In genomic region chr6:53544500-53545308, GRCh38 we compare ENCODE assay signal across 8 cellular contexts. TPM values are rescaled to one million over a fixed set of nuclear protein-coding genes. Genes with fewer than 3 reads are reported as not detected.
DNase-seq lines count a peak whose midpoint lies in the region; ATAC-seq and TF ChIP-seq lines count a peak whose summit lies in the region.

Gene GCLC, minus strand, starts transcription at chr6:53545101. Its CDS starts 456 bp downstream, at chr6:53544645.

- H3K4me1 ChIP-seq in adipocyte (ENCODE audit: control insufficient read depth, insufficient read depth, low read length), result peaks cover 36% of the 10 kb centered on the region
- peaks cover 0 to 50% (median 27%) of the 10 kb centered on the region in 12 donors for H3K4me1 ChIP-seq in heart left ventricle
- H3K4me1 ChIP-seq in upper lobe of left lung, result peaks cover 14 to 39% (median 19%) of the 10 kb centered on the region in 4 donors

- ATAC-seq in HG02678 (IDR thresholded peaks at IDR 0.05; ENCODE audit: unreplicated experiment), result peak; percentile 56
- ATAC-seq in heart left ventricle, result peak; percentile 67 to 85 (median 82)
- ATAC-seq in upper lobe of left lung (ENCODE audit: low FRiP score in 2 of 2), result peak; percentile 85 to 92

- peak; percentile 62 for TF ChIP-seq CTCF in GM12873 (IDR thresholded peaks at IDR 0.05; ENCODE audit: insufficient read depth, low read depth, low read length, missing control alignments)
- TF ChIP-seq CTCF in heart left ventricle (IDR thresholded peaks at IDR 0.05), result peak; percentile 36 to 89 (median 76)
- TF ChIP-seq CTCF in upper lobe of left lung (IDR thresholded peaks at IDR 0.05), result peak; percentile 68 to 90 (median 76)

- TF ChIP-seq EP300 in upper lobe of left lung (IDR thresholded peaks at IDR 0.05), result no peak

- H3K9me3 ChIP-seq in adipocyte (ENCODE audit: control insufficient read depth, low read length), result no peaks in the 10 kb centered on the region
- H3K9me3 ChIP-seq in heart left ventricle, result no peaks in the 10 kb centered on the region
- H3K9me3 ChIP-seq in upper lobe of left lung, result no peaks in the 10 kb centered on the region

- H3K27ac ChIP-seq in heart left ventricle, result peak within 1 kb of the TSS; percentile 82 to 98 (median 95)
- peak within 1 kb of the TSS; percentile 85 to 94 (median 90) for H3K27ac ChIP-seq in upper lobe of left lung

- H3K27me3 ChIP-seq in adipocyte (replicated peaks; ENCODE audit: control insufficient read depth, insufficient read depth, low read length) (no peaks in the 10 kb centered on the region), heart left ventricle (no peaks in the 10 kb centered on the region), upper lobe of left lung (peaks cover 0 to 1% (median 0%) of the 10 kb centered on the region in 4 donors)

- TF ChIP-seq POLR2A in heart left ventricle (IDR thresholded peaks at IDR 0.05) (peak; percentile 62 to 94), upper lobe of left lung (IDR thresholded peaks at IDR 0.05) (peak in 3 of 4 donors; percentile 85 to 90 (median 87))

- intact Hi-C loops in heart left ventricle (cut with DNase I), result loop anchor here in 8 of 10 donors (2.0 to 10.0 kb wide), 9 partner anchors 52 to 250 kb away; partner anchors contain the start of genes ELOVL5 (in 1 of the 8), KLHL31 (in 1 of the 8) and LRRC1 (in 1 of the 8)
- intact Hi-C loops in posterior cingulate gyrus (cut with DNase I), result loop anchor here (2.0 to 5.0 kb wide), 4 partner anchors 47 to 248 kb away; no protein-coding TSS in a partner anchor

- H3K36me3 ChIP-seq in adipocyte (ENCODE audit: control insufficient read depth, insufficient read depth, low read length, severe bottlenecking) (peaks cover 5% of the 10 kb centered on the region), heart left ventricle (no peaks in the 10 kb centered on the region), upper lobe of left lung (no peaks in the 10 kb centered on the region)

- H3K4me3 ChIP-seq in adipocyte (ENCODE audit: low read length), result peak within 1 kb of the TSS; percentile 82
- peak within 1 kb of the TSS; percentile 66 to 94 (median 78) for H3K4me3 ChIP-seq in heart left ventricle
- peak within 1 kb of the TSS; percentile 45 to 84 (median 74) for H3K4me3 ChIP-seq in upper lobe of left lung

- H3K9ac ChIP-seq in adipocyte (ENCODE audit: low read length), result peak within 1 kb of the TSS; percentile 92

- 1 to 2% (median 1%) methylated on average over 43 to 100 of the region's 100 CpGs for WGBS in heart left ventricle, 4 donors
- 1% methylated on average over 37 to 83 of the region's 100 CpGs for WGBS in upper lobe of left lung, 2 donors

- DNase-seq in NCI-H128 (lab: John Stamatoyannopoulos, UW; ENCODE audit: unreplicated experiment) (peak; percentile 74), SW480 (ENCODE audit: low spot score) (peak; percentile 93), adipocyte (ENCODE audit: low read depth) (peak; percentile 98), heart left ventricle (peak; percentile 95 to 97 (median 96)), posterior cingulate gyrus (peak; percentile 90 to 99 (median 92)), upper lobe of left lung (peak; percentile 92 to 97)

RNA-seq across cellular contexts. Expression of gene GCLC, which starts in this region (rescaled TPM):
- 10 to 100 TPM; 15.2 to 42.9 (median 32.4) TPM for total RNA-seq in heart left ventricle
- polyA plus RNA-seq in heart left ventricle, result 10 to 100 TPM in 1 of 2 donors, 1 to 10 TPM in 1; 8.1 to 12.4 TPM
- total RNA-seq in upper lobe of left lung, result 10 to 100 TPM; 21.9 to 60.2 (median 27.2) TPM

Comparison
In these comparisons a context has a peak if more than half of its experiments do, and no peak if none do; other contexts are left out.
1. Peak in every context shown above with its lines: DNase-seq, ATAC-seq, H3K4me3 ChIP-seq and H3K27ac ChIP-seq.